In the genomic region with DNA sequence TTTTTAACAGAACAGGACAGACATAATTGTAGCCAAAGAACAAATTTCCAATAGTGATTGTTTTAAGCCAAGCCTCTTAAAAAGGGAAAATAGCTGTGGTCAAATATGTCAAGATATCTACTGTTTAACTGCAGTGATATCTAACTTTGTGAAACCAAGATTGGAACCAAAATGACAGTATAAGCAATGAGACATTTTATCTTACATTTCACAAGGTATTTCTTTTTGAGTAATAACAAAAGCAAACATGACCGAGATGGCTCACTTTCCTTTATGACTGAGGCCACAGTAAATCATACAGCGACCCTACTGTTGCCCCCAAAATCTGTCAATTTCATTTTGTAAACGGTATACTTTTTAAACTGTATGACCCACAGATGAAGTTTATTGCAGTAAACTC, we compare ENCODE assay signal across 1 cellular context.
TF ChIP-seq lines count a peak whose summit lies in the region.

No MANE protein-coding gene starts in this region.

TF ChIP-seq in GM23338, 12 proteins besides CTCF, POLR2A, EP300 and RAD21 (continued from another document):
- TF ChIP-seq, protein P1, sequence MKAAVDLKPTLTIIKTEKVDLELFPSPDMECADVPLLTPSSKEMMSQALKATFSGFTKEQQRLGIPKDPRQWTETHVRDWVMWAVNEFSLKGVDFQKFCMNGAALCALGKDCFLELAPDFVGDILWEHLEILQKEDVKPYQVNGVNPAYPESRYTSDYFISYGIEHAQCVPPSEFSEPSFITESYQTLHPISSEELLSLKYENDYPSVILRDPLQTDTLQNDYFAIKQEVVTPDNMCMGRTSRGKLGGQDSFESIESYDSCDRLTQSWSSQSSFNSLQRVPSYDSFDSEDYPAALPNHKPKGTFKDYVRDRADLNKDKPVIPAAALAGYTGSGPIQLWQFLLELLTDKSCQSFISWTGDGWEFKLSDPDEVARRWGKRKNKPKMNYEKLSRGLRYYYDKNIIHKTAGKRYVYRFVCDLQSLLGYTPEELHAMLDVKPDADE (IDR thresholded peaks at IDR 0.05): no peak
- TF ChIP-seq CREB1 (CRISPR knock-in tag; IDR thresholded peaks at IDR 0.05; ENCODE audit: low read depth): no peak
TF ChIP-seq in GM23338: peak in this region for 0.
